In the genomic region with DNA sequence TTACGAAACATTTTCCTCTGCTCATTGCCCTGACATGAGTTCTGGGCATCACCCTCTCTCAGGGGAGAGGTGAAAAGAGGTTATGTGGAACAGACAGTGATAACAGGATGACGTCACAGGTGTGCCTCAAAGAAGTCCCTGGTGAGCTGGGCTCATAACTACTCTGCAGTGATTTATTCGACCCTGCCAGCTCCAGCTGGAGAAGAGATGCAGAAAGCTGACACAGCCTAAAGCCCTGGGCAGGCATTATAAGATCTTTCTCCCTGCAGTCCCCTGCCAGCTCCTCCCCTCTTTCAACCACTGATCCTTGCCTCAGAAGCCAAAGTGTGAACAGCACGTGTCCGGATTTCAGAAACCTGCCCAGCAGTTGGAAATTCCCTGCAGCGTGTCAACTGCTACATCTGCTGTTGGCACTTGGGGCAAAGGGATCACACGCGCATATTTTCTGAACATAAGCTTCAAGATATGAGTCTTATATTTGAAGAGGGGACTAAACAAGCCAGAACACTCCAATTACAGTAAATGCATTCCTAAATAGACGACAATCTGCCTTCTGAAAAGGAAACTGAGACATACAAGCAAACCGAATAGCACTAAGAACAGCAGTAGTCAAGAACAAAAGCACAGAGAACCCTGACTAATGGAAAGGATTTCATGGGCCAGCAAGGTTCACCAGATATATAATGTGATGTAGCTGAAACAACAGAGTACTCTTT, we compare ENCODE assay signal across 8 cellular contexts.
DNase-seq lines count a peak whose midpoint lies in the region; ATAC-seq and TF ChIP-seq lines count a peak whose summit lies in the region.

No MANE protein-coding gene starts in this region.

- H3K4me3 Mint-ChIP-seq in T-helper 17 cell (peak overlapping the region; percentile 75), chondrocyte (ENCODE audit: unreplicated experiment) (no peak overlapping the region)
- peak overlapping the region in 3 of 10 donors; percentile 1 to 55 (median 28) for H3K4me3 Mint-ChIP-seq in naive thymus-derived CD4-positive, alpha-beta T cell

- H3K4me1 ChIP-seq in naive thymus-derived CD4-positive, alpha-beta T cell (ENCODE audit: control insufficient read depth in 2 of 2, insufficient read depth in 2 of 2, low read length in 2 of 2): peaks cover 17 to 21% of the 10 kb centered on the region in 2 donors
- peaks cover 8 to 21% (median 13%) of the 10 kb centered on the region in 4 donors for H3K4me1 ChIP-seq in transverse colon

- POLR2A ChIA-PET in naive thymus-derived CD4-positive, alpha-beta T cell (lab: Charles Lee): no interaction called here

- peaks cover 3% of the 10 kb centered on the region for H3K36me3 Mint-ChIP-seq in T-helper 17 cell (ENCODE audit: low read depth)
- peaks cover 10% of the 10 kb centered on the region for H3K36me3 Mint-ChIP-seq in chondrocyte (ENCODE audit: low read depth)
- peaks cover 3 to 39% (median 13%) of the 10 kb centered on the region in 5 donors for H3K36me3 Mint-ChIP-seq in naive thymus-derived CD4-positive, alpha-beta T cell

- H3K27me3 Mint-ChIP-seq in T-helper 17 cell (no peaks in the 10 kb centered on the region), chondrocyte (ENCODE audit: low read depth) (no peaks in the 10 kb centered on the region)
- no peaks in the 10 kb centered on the region for H3K27me3 Mint-ChIP-seq in naive thymus-derived CD4-positive, alpha-beta T cell

- TF ChIP-seq POLR2A in transverse colon (IDR thresholded peaks at IDR 0.05): no peak

- CTCF ChIA-PET in naive thymus-derived CD4-positive, alpha-beta T cell (lab: Charles Lee): no interaction called here

- peak in 1 of 3 donors; percentile 44 for DNase-seq in T-helper 17 cell
- DNase-seq in chondrocyte (ENCODE audit: low spot score): no peak
- DNase-seq in naive thymus-derived CD4-positive, alpha-beta T cell: peak in 2 of 9 donors; percentile 31 to 62
- DNase-seq in transverse colon: peak; percentile 57
- DNase-seq in 8988T: no peak
- DNase-seq in NCI-H1417 treated with DMSO at 0.1 percent for 48 hours (lab: John Stamatoyannopoulos, UW): no peak
- no peak for DNase-seq in islet precursor cell

- 46 to 83% methylated on average over 4 to 10 of the region's 10 CpGs for WGBS in transverse colon (ENCODE audit: low coverage in 1 of 2), 2 donors

- H3K9me3 ChIP-seq in T-helper 17 cell (ENCODE audit: control insufficient read depth, low read length, poor library complexity, severe bottlenecking) (no peaks in the 10 kb centered on the region), transverse colon (no peaks in the 10 kb centered on the region)
- H3K9me3 ChIP-seq in naive thymus-derived CD4-positive, alpha-beta T cell (ENCODE audit: control insufficient read depth in 2 of 3, low read length in 3 of 3): no peaks in the 10 kb centered on the region

- H3K4me3 ChIP-seq in naive thymus-derived CD4-positive, alpha-beta T cell (ENCODE audit: low read length): peak overlapping the region; percentile 4
- no peak overlapping the region for H3K4me3 ChIP-seq in transverse colon

- H3K27me3 ChIP-seq in naive thymus-derived CD4-positive, alpha-beta T cell (ENCODE audit: control insufficient read depth in 2 of 2, insufficient read depth in 2 of 2, low read length in 2 of 2): no peaks in the 10 kb centered on the region
- no peaks in the 10 kb centered on the region for H3K27me3 ChIP-seq in transverse colon

- H3K27ac ChIP-seq in naive thymus-derived CD4-positive, alpha-beta T cell (ENCODE audit: low read depth, low read length): no peak overlapping the region
- peak overlapping the region; percentile 40 to 69 (median 64) for H3K27ac ChIP-seq in transverse colon

- TF ChIP-seq EP300 in transverse colon (IDR thresholded peaks at IDR 0.05; ENCODE audit: low read depth): no peak

- peak overlapping the region; percentile 92 for H3K27ac Mint-ChIP-seq in T-helper 17 cell
- peak overlapping the region; percentile 10 for H3K27ac Mint-ChIP-seq in chondrocyte (ENCODE audit: unreplicated experiment)
- peak overlapping the region in 7 of 9 donors; percentile 5 to 85 (median 33) for H3K27ac Mint-ChIP-seq in naive thymus-derived CD4-positive, alpha-beta T cell

- no peaks in the 10 kb centered on the region for H3K9me3 Mint-ChIP-seq in chondrocyte (ENCODE audit: low read depth)
- no peaks in the 10 kb centered on the region for H3K9me3 Mint-ChIP-seq in naive thymus-derived CD4-positive, alpha-beta T cell

- peak; percentile 70 for ATAC-seq in GM18498 (IDR thresholded peaks at IDR 0.05; ENCODE audit: unreplicated experiment)
- ATAC-seq in T-helper 17 cell: peak; percentile 94
- ATAC-seq in naive thymus-derived CD4-positive, alpha-beta T cell: peak; percentile 91

- TF ChIP-seq CTCF in chondrocyte (IDR thresholded peaks at IDR 0.05) (no peak), transverse colon (IDR thresholded peaks at IDR 0.05) (no peak)

- intact Hi-C loops in naive thymus-derived CD4-positive, alpha-beta T cell (cut with micrococcal nuclease): loop anchor here in 1 of 2 donors (1.0 kb wide), 1 partner anchor 8 kb away; no protein-coding TSS in a partner anchor
- intact Hi-C loops in transverse colon (cut with DNase I; ENCODE audit: low total_unique reads): no loop called here

- in situ Hi-C loops in transverse colon (cut with MboI; ENCODE audit: low pct_ligation_motif_present in 1 of 4, low pct_unique_long_range_greater_than_20kb in 1 of 4, low sequenced_read_pairs in 3 of 4): no loop called here

- H3K4me1 Mint-ChIP-seq in T-helper 17 cell (peaks cover 29% of the 10 kb centered on the region), chondrocyte (ENCODE audit: low read depth) (peaks cover 23% of the 10 kb centered on the region)
- peaks cover 17 to 57% (median 47%) of the 10 kb centered on the region in 7 donors for H3K4me1 Mint-ChIP-seq in naive thymus-derived CD4-positive, alpha-beta T cell

- peaks cover 0 to 4% (median 0%) of the 10 kb centered on the region in 3 experiments for H3K36me3 ChIP-seq in naive thymus-derived CD4-positive, alpha-beta T cell (ENCODE audit: control insufficient read depth in 2 of 3, insufficient read depth in 3 of 3, low read length in 3 of 3)
- peaks cover 0 to 5% (median 0%) of the 10 kb centered on the region in 4 donors for H3K36me3 ChIP-seq in transverse colon

Comparison
In these comparisons a context has a peak if more than half of its experiments do, and no peak if none do; other contexts are left out.
1. H3K27ac Mint-ChIP-seq: peak in every context shown above with its lines; median percentile 92 in T-helper 17 cell; 33 in naive thymus-derived CD4-positive, alpha-beta T cell; 10 in chondrocyte.